In genomic region chr1:113444857-113445256, GRCh38 we compare ENCODE assay signal across 2 cellular contexts.
TF ChIP-seq lines count a peak whose summit lies in the region.

No MANE protein-coding gene starts in this region.

TF ChIP-seq in SK-N-SH, 30 proteins besides CTCF, POLR2A, EP300 and RAD21 (continued from another document):
- TF ChIP-seq POLR2AphosphoS5 (IDR thresholded peaks at IDR 0.05; ENCODE audit: low read depth, low read length) (no peak), JUND (IDR thresholded peaks at IDR 0.05) (no peak)

TF ChIP-seq in GM23338, 12 proteins besides CTCF, POLR2A, EP300 and RAD21 (continued from another document):
- no peak for TF ChIP-seq ZNF462 (CRISPR knock-in tag; IDR thresholded peaks at IDR 0.05)
- no peak for TF ChIP-seq STAT1 (IDR thresholded peaks at IDR 0.05; ENCODE audit: unreplicated experiment)
- TF ChIP-seq EZH2 (IDR thresholded peaks at IDR 0.05; ENCODE audit: low read depth, unreplicated experiment), result no peak
- TF ChIP-seq, protein P1, sequence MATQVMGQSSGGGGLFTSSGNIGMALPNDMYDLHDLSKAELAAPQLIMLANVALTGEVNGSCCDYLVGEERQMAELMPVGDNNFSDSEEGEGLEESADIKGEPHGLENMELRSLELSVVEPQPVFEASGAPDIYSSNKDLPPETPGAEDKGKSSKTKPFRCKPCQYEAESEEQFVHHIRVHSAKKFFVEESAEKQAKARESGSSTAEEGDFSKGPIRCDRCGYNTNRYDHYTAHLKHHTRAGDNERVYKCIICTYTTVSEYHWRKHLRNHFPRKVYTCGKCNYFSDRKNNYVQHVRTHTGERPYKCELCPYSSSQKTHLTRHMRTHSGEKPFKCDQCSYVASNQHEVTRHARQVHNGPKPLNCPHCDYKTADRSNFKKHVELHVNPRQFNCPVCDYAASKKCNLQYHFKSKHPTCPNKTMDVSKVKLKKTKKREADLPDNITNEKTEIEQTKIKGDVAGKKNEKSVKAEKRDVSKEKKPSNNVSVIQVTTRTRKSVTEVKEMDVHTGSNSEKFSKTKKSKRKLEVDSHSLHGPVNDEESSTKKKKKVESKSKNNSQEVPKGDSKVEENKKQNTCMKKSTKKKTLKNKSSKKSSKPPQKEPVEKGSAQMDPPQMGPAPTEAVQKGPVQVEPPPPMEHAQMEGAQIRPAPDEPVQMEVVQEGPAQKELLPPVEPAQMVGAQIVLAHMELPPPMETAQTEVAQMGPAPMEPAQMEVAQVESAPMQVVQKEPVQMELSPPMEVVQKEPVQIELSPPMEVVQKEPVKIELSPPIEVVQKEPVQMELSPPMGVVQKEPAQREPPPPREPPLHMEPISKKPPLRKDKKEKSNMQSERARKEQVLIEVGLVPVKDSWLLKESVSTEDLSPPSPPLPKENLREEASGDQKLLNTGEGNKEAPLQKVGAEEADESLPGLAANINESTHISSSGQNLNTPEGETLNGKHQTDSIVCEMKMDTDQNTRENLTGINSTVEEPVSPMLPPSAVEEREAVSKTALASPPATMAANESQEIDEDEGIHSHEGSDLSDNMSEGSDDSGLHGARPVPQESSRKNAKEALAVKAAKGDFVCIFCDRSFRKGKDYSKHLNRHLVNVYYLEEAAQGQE (IDR thresholded peaks at IDR 0.05; ENCODE audit: unreplicated experiment), result no peak
- TF ChIP-seq ZNF331 (CRISPR knock-in tag; IDR thresholded peaks at IDR 0.05; ENCODE audit: low read depth), result no peak
- TF ChIP-seq, protein P2, sequence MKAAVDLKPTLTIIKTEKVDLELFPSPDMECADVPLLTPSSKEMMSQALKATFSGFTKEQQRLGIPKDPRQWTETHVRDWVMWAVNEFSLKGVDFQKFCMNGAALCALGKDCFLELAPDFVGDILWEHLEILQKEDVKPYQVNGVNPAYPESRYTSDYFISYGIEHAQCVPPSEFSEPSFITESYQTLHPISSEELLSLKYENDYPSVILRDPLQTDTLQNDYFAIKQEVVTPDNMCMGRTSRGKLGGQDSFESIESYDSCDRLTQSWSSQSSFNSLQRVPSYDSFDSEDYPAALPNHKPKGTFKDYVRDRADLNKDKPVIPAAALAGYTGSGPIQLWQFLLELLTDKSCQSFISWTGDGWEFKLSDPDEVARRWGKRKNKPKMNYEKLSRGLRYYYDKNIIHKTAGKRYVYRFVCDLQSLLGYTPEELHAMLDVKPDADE (IDR thresholded peaks at IDR 0.05), result no peak
- TF ChIP-seq POLR2AphosphoS5 (IDR thresholded peaks at IDR 0.05; ENCODE audit: low read depth), result no peak
